In the genomic region with DNA sequence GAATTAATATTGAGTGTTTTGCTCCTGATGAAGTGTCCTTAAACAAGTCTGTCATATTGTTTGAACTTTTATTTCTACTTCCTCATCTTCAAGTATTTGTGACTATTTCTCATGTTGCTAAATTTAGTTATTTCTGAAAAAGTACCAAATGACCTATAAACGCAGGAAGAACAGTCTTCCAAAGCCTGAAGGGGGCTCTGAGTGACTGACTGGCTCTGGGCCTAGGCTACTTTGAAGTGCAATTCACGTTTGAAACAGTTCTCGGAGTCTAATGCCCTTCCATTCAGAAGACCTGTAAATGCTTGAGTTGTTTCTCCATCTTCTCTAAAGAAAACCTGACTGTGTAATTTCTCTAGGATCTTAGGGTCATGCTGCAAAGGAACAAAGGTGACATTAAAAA, we compare ENCODE assay signal across 18 cellular contexts. TPM values are rescaled to one million over a fixed set of nuclear protein-coding genes. Genes with fewer than 3 reads are reported as not detected.
DNase-seq lines count a peak whose midpoint lies in the region; ATAC-seq and TF ChIP-seq lines count a peak whose summit lies in the region.
"Had no signal": no experiment of that assay in that cellular context is flagged by ENCODE, and none has a peak within 500 bp of the region (broad histone marks: within the 10 kb centered on the region; RNA-seq: fewer than 3 reads in every experiment).

No MANE protein-coding gene starts in this region.

- H3K79me2 ChIP-seq in Karpas-422 (ENCODE audit: low read length) (peaks cover 93% of the 10 kb centered on the region), hepatocyte (peaks cover 58% of the 10 kb centered on the region)

- TF ChIP-seq POLR2A in uterus (IDR thresholded peaks at IDR 0.05), result no peak

- intact Hi-C loops in A673 (cut with micrococcal nuclease; ENCODE audit: unreplicated experiment) (no loop called here), uterus (cut with DNase I; ENCODE audit: low total_unique reads) (no loop called here)

- H3K9me2 ChIP-seq in Karpas-422 (replicated peaks; ENCODE audit: insufficient read depth, low read length) (no peaks in the 10 kb centered on the region), hepatocyte (replicated peaks; ENCODE audit: insufficient read depth) (no peaks in the 10 kb centered on the region)

- H3K4me3 ChIP-seq in A673 (ENCODE audit: low read depth, low read length, poor library complexity, severe bottlenecking) (no peak overlapping the region), Karpas-422 (ENCODE audit: low read length) (no peak overlapping the region), hepatocyte (no peak overlapping the region), uterus (no peak overlapping the region)
- H3K4me3 ChIP-seq: coronary artery, gastroesophageal sphincter, left ventricle myocardium inferior, psoas muscle, spleen had no signal

- peak overlapping the region; percentile 11 for H3K4me2 ChIP-seq in Karpas-422 (ENCODE audit: low read depth, low read length, poor library complexity, severe bottlenecking)
- H3K4me2 ChIP-seq in hepatocyte, result no peak overlapping the region

- no peaks in the 10 kb centered on the region for H3K27me3 ChIP-seq in A673 (replicated peaks; ENCODE audit: insufficient read depth, low read depth, low read length, poor library complexity)
- no peaks in the 10 kb centered on the region for H3K27me3 ChIP-seq in Karpas-422 (ENCODE audit: low read length)
- no peaks in the 10 kb centered on the region for H3K27me3 ChIP-seq in hepatocyte
- no peaks in the 10 kb centered on the region for H3K27me3 ChIP-seq in uterus
- H3K27me3 ChIP-seq: gastroesophageal sphincter, spleen had no signal

- WGBS in hepatocyte (ENCODE audit: low lambda C conversion rate, missing lambda C conversion rate), result 80% methylated on average over 3 of the region's 3 CpGs

- H2AFZ ChIP-seq in Karpas-422 (ENCODE audit: low read length) (no peak overlapping the region), hepatocyte (no peak overlapping the region)

- H3K9ac ChIP-seq in Karpas-422 (ENCODE audit: low read length), result no peak overlapping the region

- 0 out of 2 replicates have a peak, but pooled peaks have one; percentile 9 for TF ChIP-seq CTCF in A673 (conservative IDR thresholded peaks at IDR 0.05; ENCODE audit: low read depth, low read length)
- TF ChIP-seq CTCF in hepatocyte (IDR thresholded peaks at IDR 0.05; ENCODE audit: poor library complexity), result no peak
- no peak for TF ChIP-seq CTCF in uterus (IDR thresholded peaks at IDR 0.05)

- H3K27ac ChIP-seq in A673 (ENCODE audit: low read depth, low read length, poor library complexity, severe bottlenecking), result no peak overlapping the region
- H3K27ac ChIP-seq in Karpas-422 (ENCODE audit: low read length), result no peak overlapping the region
- H3K27ac ChIP-seq in hepatocyte, result no peak overlapping the region
- no peak overlapping the region for H3K27ac ChIP-seq in uterus
- H3K27ac ChIP-seq: coronary artery, gastroesophageal sphincter, left ventricle myocardium inferior, psoas muscle, spleen had no signal

- CTCF ChIA-PET in A673 (lab: Charles Lee), result no interaction called here

- no peaks in the 10 kb centered on the region for H3K9me3 Mint-ChIP-seq in central memory CD8-positive, alpha-beta T cell
- H3K9me3 Mint-ChIP-seq in effector memory CD8-positive, alpha-beta T cell, result no peaks in the 10 kb centered on the region
- H3K9me3 Mint-ChIP-seq: activated naive CD4-positive, alpha-beta T cell treated with anti-CD3 and anti-CD28 coated beads, Interleukin-2, amount 10 ng/mL, durations not matched to agents 7 days and 5 days had no signal

- peak; percentile 31 for ATAC-seq in GM18868 (IDR thresholded peaks at IDR 0.05; ENCODE audit: unreplicated experiment)
- ATAC-seq in central memory CD8-positive, alpha-beta T cell (replicated peaks; ENCODE audit: extremely low read depth, poor library complexity, severe bottlenecking), result no peak
- no peak for ATAC-seq in effector memory CD8-positive, alpha-beta T cell (replicated peaks)
- ATAC-seq: gastroesophageal sphincter; psoas muscle; stimulated activated naive CD8-positive, alpha-beta T cell treated with anti-CD3 and anti-CD28 coated beads, Interleukin-15, Interleukin-2, amounts not matched to agents 100 U/mL and 50 U/mL, for 24 hours had no signal

- H3K36me3 ChIP-seq in A673 (ENCODE audit: insufficient read depth, low read length, poor library complexity, severe bottlenecking) (no peaks in the 10 kb centered on the region), Karpas-422 (ENCODE audit: insufficient read depth, low read length) (no peaks in the 10 kb centered on the region), hepatocyte (replicated peaks; ENCODE audit: insufficient read depth, low read depth) (no peaks in the 10 kb centered on the region), uterus (no peaks in the 10 kb centered on the region)
- H3K36me3 ChIP-seq: gastroesophageal sphincter, left ventricle myocardium inferior, spleen had no signal

- H3K4me1 ChIP-seq in A673 (ENCODE audit: insufficient read depth, low read length, poor library complexity, severe bottlenecking) (peaks cover 40% of the 10 kb centered on the region), Karpas-422 (ENCODE audit: low read length) (peaks cover 53% of the 10 kb centered on the region), hepatocyte (ENCODE audit: insufficient read depth) (no peaks in the 10 kb centered on the region), uterus (no peaks in the 10 kb centered on the region)
- H3K4me1 ChIP-seq: left ventricle myocardium inferior, psoas muscle had no signal

- H4K20me1 ChIP-seq in Karpas-422 (ENCODE audit: insufficient read depth, low read depth, low read length) (no peaks in the 10 kb centered on the region), hepatocyte (ENCODE audit: insufficient read depth, poor library complexity, severe bottlenecking) (no peaks in the 10 kb centered on the region)

- H3K4me3 Mint-ChIP-seq in central memory CD8-positive, alpha-beta T cell, result no peak overlapping the region
- H3K4me3 Mint-ChIP-seq in effector memory CD8-positive, alpha-beta T cell, result no peak overlapping the region
- H3K4me3 Mint-ChIP-seq: activated naive CD4-positive, alpha-beta T cell treated with anti-CD3 and anti-CD28 coated beads, Interleukin-2, amount 10 ng/mL, durations not matched to agents 7 days and 5 days had no signal

- H3K36me3 Mint-ChIP-seq in central memory CD8-positive, alpha-beta T cell (ENCODE audit: insufficient read depth), result no peaks in the 10 kb centered on the region
- no peaks in the 10 kb centered on the region for H3K36me3 Mint-ChIP-seq in effector memory CD8-positive, alpha-beta T cell (ENCODE audit: insufficient read depth)
- H3K36me3 Mint-ChIP-seq: activated naive CD4-positive, alpha-beta T cell treated with anti-CD3 and anti-CD28 coated beads, Interleukin-2, amount 10 ng/mL, durations not matched to agents 7 days and 5 days had no signal

- no peaks in the 10 kb centered on the region for H3K9me3 ChIP-seq in A673 (ENCODE audit: low read depth, low read length, poor library complexity, severe bottlenecking)
- no peaks in the 10 kb centered on the region for H3K9me3 ChIP-seq in Karpas-422 (ENCODE audit: low read length)
- no peaks in the 10 kb centered on the region for H3K9me3 ChIP-seq in hepatocyte (ENCODE audit: low read depth)
- no peaks in the 10 kb centered on the region for H3K9me3 ChIP-seq in uterus
- H3K9me3 ChIP-seq: gastroesophageal sphincter, left ventricle myocardium inferior, psoas muscle, spleen had no signal

- no peaks in the 10 kb centered on the region for H3K27me3 Mint-ChIP-seq in central memory CD8-positive, alpha-beta T cell
- H3K27me3 Mint-ChIP-seq in effector memory CD8-positive, alpha-beta T cell, result no peaks in the 10 kb centered on the region
- H3K27me3 Mint-ChIP-seq: activated naive CD4-positive, alpha-beta T cell treated with anti-CD3 and anti-CD28 coated beads, Interleukin-2, amount 10 ng/mL, durations not matched to agents 7 days and 5 days had no signal

- peak overlapping the region; percentile 15 for H3K27ac Mint-ChIP-seq in central memory CD8-positive, alpha-beta T cell (ENCODE audit: low read depth)
- H3K27ac Mint-ChIP-seq in effector memory CD8-positive, alpha-beta T cell, result no peak overlapping the region
- H3K27ac Mint-ChIP-seq: activated naive CD4-positive, alpha-beta T cell treated with anti-CD3 and anti-CD28 coated beads, Interleukin-2, amount 10 ng/mL, durations not matched to agents 7 days and 5 days had no signal

- no TSS peak for BruUV-seq in A673 (replicated peaks; lab: Mats Ljungman, UMichigan)

- POLR2A ChIA-PET in A673 (lab: Charles Lee; ENCODE audit: low non-redundant PET), result no interaction called here

- DNase-seq in A673 (ENCODE audit: low spot score) (no peak), Karpas-422 (no peak), hepatocyte (ENCODE audit: low spot score) (no peak), uterus (no peak)
- DNase-seq in central memory CD8-positive, alpha-beta T cell (ENCODE audit: low spot score in 2 of 2), result no peak
- DNase-seq in stimulated activated CD4-positive, alpha-beta T cell treated with anti-CD3 and anti-CD28 coated beads, Interleukin-4, amount 100 ng/mL, for 1 hour, result no peak
- DNase-seq in effector memory CD8-positive, alpha-beta T cell, result no peak
- DNase-seq: activated naive CD4-positive, alpha-beta T cell treated with anti-CD3 and anti-CD28 coated beads, Interleukin-2, amount 10 ng/mL, durations not matched to agents 7 days and 5 days; activated T-cell treated with anti-CD3 and anti-CD28 coated beads for 4 hours; left ventricle myocardium inferior; NCI-H1436; psoas muscle; SIG-M5; spleen; stimulated activated naive CD8-positive, alpha-beta T cell treated with anti-CD3 and anti-CD28 coated beads, Interleukin-15, Interleukin-2, amounts not matched to agents 100 U/mL and 50 U/mL, for 24 hours had no signal

- H3K4me1 Mint-ChIP-seq in central memory CD8-positive, alpha-beta T cell, result peaks cover 39% of the 10 kb centered on the region
- H3K4me1 Mint-ChIP-seq in effector memory CD8-positive, alpha-beta T cell (ENCODE audit: low read depth in 2 of 2), result peaks cover 23 to 41% of the 10 kb centered on the region in 2 donors

RNA-seq across cellular contexts. Expression of a gene that starts 26.5 kb away (rescaled TPM):
- total RNA-seq in A673 (2021), result 89.7 and 90.7 TPM in 2 replicates
- 17.0 and 28.9 TPM in 2 replicates for total RNA-seq in Karpas-422 (2014; rRNA removed; shearing (Covaris generic); ENCODE audit: low replicate concordance)
- 44.6 and 49.5 TPM in 2 replicates for total RNA-seq in hepatocyte
- 23.1 and 23.7 TPM in 2 replicates for polyA plus RNA-seq in hepatocyte
- 10 to 100 TPM in 3 of 4 donors, 1 to 10 TPM in 1; 7.7 to 48.2 (median 19.2) TPM for total RNA-seq in uterus
